8 cellular contexts compared by ENCODE assay signal in genomic region chr1:76075188-76075489, GRCh38. TPM values are rescaled to one million over a fixed set of nuclear protein-coding genes. Genes with fewer than 3 reads are reported as not detected.
DNase-seq lines count a peak whose midpoint lies in the region; FAIRE-seq and TF ChIP-seq lines count a peak whose summit lies in the region.

No MANE protein-coding gene starts in this region.

- no peak overlapping the region for H3K18ac ChIP-seq in mesendoderm (ENCODE audit: low read length)

- peak overlapping the region; percentile 96 for H3K56ac ChIP-seq in mesendoderm (ENCODE audit: low read length)

- no peak overlapping the region for H3K27ac Mint-ChIP-seq in activated naive CD4-positive, alpha-beta T cell treated with anti-CD3 and anti-CD28 coated beads for 36 hours
- H3K27ac Mint-ChIP-seq in type B pancreatic cell = peak overlapping the region; percentile 49

- peak overlapping the region; percentile 39 for H3K4me2 ChIP-seq in mesendoderm (ENCODE audit: low read length)

- H3K9ac ChIP-seq in mesendoderm (ENCODE audit: low read length) = peak overlapping the region; percentile 63

- no peak overlapping the region for H4K5ac ChIP-seq in mesendoderm (ENCODE audit: low read length)

- intact Hi-C loops in activated naive CD4-positive, alpha-beta T cell treated with anti-CD3 and anti-CD28 coated beads for 36 hours (cut with micrococcal nuclease) = loop anchor here (2.0 to 10.0 kb wide), 7 partner anchors 84 to 1610 kb away; partner anchors contain the start of genes PIGK, RABGGTB and ZZZ3

- H3K79me2 ChIP-seq in mesendoderm (ENCODE audit: control insufficient read depth, insufficient read depth, low read length) = peaks cover 2% of the 10 kb centered on the region

- H2BK15ac ChIP-seq in mesendoderm (replicated peaks; ENCODE audit: low read depth) = no peak overlapping the region

- H3K27me3 Mint-ChIP-seq in activated naive CD4-positive, alpha-beta T cell treated with anti-CD3 and anti-CD28 coated beads for 36 hours (ENCODE audit: low read depth) = no peaks in the 10 kb centered on the region
- H3K27me3 Mint-ChIP-seq in type B pancreatic cell = peaks cover 19% of the 10 kb centered on the region

- no peak overlapping the region for H2BK120ac ChIP-seq in mesendoderm (ENCODE audit: low read depth, low read length)

- peaks cover 27% of the 10 kb centered on the region for H3K4me1 Mint-ChIP-seq in activated naive CD4-positive, alpha-beta T cell treated with anti-CD3 and anti-CD28 coated beads for 36 hours (ENCODE audit: low read depth)
- peaks cover 45% of the 10 kb centered on the region for H3K4me1 Mint-ChIP-seq in type B pancreatic cell (ENCODE audit: unreplicated experiment)

- TF ChIP-seq CTCF in bronchial epithelial cell (IDR thresholded peaks at IDR 0.05; ENCODE audit: insufficient read depth, low read length, severe bottlenecking) (no peak), type B pancreatic cell (conservative IDR thresholded peaks at IDR 0.05) (no peak)

- no peaks in the 10 kb centered on the region for H3K36me3 Mint-ChIP-seq in activated naive CD4-positive, alpha-beta T cell treated with anti-CD3 and anti-CD28 coated beads for 36 hours (ENCODE audit: low read depth)
- H3K36me3 Mint-ChIP-seq in type B pancreatic cell = no peaks in the 10 kb centered on the region

- DNase-seq in activated naive CD4-positive, alpha-beta T cell treated with anti-CD3 and anti-CD28 coated beads for 36 hours = no peak
- DNase-seq in activated naive CD4-positive, alpha-beta T cell treated with Interleukin-2 at 50 U/mL for 16 hours = no peak
- DNase-seq in bronchial epithelial cell (ENCODE audit: low read depth) (no peak), mesendoderm (no peak), type B pancreatic cell (ENCODE audit: extremely low spot score, unreplicated experiment) (no peak), COLO668 (lab: John Stamatoyannopoulos, UW; ENCODE audit: unreplicated experiment) (no peak), DMS 273 (lab: John Stamatoyannopoulos, UW; ENCODE audit: unreplicated experiment) (no peak)
- no peak for DNase-seq in activated CD4-positive, alpha-beta T cell treated with anti-CD3 and anti-CD28 coated beads, Interleukin-2, amount 50 U/mL, for 1 hour

- peaks cover 7% of the 10 kb centered on the region for H3K4me1 ChIP-seq in mesendoderm (ENCODE audit: control insufficient read depth, low read depth, low read length)

- H3K27ac ChIP-seq in mesendoderm (ENCODE audit: low read depth, low read length) = no peak overlapping the region

- H3K4me3 ChIP-seq in bronchial epithelial cell (ENCODE audit: low read depth, low read length) (peak overlapping the region; percentile 57), mesendoderm (ENCODE audit: low read length) (peak overlapping the region; percentile 24)

- H3K23ac ChIP-seq in mesendoderm (ENCODE audit: low read length) = peak overlapping the region; percentile 92

- no peak overlapping the region for H3K4ac ChIP-seq in mesendoderm (ENCODE audit: low read depth, low read length)

- no peak overlapping the region for H2AK5ac ChIP-seq in mesendoderm (ENCODE audit: low read length)

- peaks cover 5% of the 10 kb centered on the region for H3K79me1 ChIP-seq in mesendoderm (ENCODE audit: low read length)

- H3K4me3 Mint-ChIP-seq in activated naive CD4-positive, alpha-beta T cell treated with anti-CD3 and anti-CD28 coated beads for 36 hours = peak overlapping the region; percentile 83
- H3K4me3 Mint-ChIP-seq in type B pancreatic cell = peak overlapping the region; percentile 95

- H2BK5ac ChIP-seq in mesendoderm (ENCODE audit: low read length) = peak overlapping the region; percentile 42

- H4K8ac ChIP-seq in mesendoderm (ENCODE audit: low read depth, low read length) = no peak overlapping the region

- FAIRE-seq in bronchial epithelial cell (lab: Jason Lieb, UNC) = no peak

- H3K36me3 ChIP-seq in bronchial epithelial cell (ENCODE audit: control insufficient read depth, insufficient read depth, low read length) (no peaks in the 10 kb centered on the region), mesendoderm (ENCODE audit: control insufficient read depth, insufficient read depth, low read length) (no peaks in the 10 kb centered on the region)

- H3K27me3 ChIP-seq in bronchial epithelial cell (ENCODE audit: control insufficient read depth, insufficient read depth, low read length) (no peaks in the 10 kb centered on the region), mesendoderm (ENCODE audit: insufficient read depth, low read length, poor library complexity) (no peaks in the 10 kb centered on the region)

- no CpG with 5 or more reads among the region's 9 CpGs for WGBS in mesendoderm (ENCODE audit: extremely low coverage, insufficient coverage, low lambda C conversion rate)

- CTCF ChIA-PET in activated naive CD4-positive, alpha-beta T cell treated with anti-CD3 and anti-CD28 coated beads for 36 hours (lab: Charles Lee) = no interaction called here

- H3K9me3 Mint-ChIP-seq in activated naive CD4-positive, alpha-beta T cell treated with anti-CD3 and anti-CD28 coated beads for 36 hours = no peaks in the 10 kb centered on the region
- H3K9me3 Mint-ChIP-seq in type B pancreatic cell = no peaks in the 10 kb centered on the region

RNA-seq across cellular contexts. Expression of gene ST6GALNAC3, which starts 0.6 kb away (rescaled TPM):
- 1 to 10 TPM; 2.5 to 2.8 TPM for total RNA-seq in activated naive CD4-positive, alpha-beta T cell treated with anti-CD3 and anti-CD28 coated beads for 36 hours
- total RNA-seq in bronchial epithelial cell = 0.26 and 1.4 TPM in 2 replicates
- polyA plus RNA-seq in mesendoderm (2013, experiment 1 of 2) = 4.6 TPM
- polyA plus RNA-seq in mesendoderm (2013, experiment 2 of 2) = 4.5 TPM
- 3.8 and 24.7 TPM in 2 replicates for total RNA-seq in type B pancreatic cell (ENCODE audit: low replicate concordance)
